Comparison of ENCODE assay signal across 10 cellular contexts in genomic region chr3:169968224-169968623, GRCh38. TPM values are rescaled to one million over a fixed set of nuclear protein-coding genes. Genes with fewer than 3 reads are reported as not detected.
A peak's percentile ranks its signal among the peaks of the same experiment; 100 is the strongest.
DNase-seq lines count a peak whose midpoint lies in the region; ATAC-seq and TF ChIP-seq lines count a peak whose summit lies in the region.
"Had no signal": no experiment of that assay in that cellular context is flagged by ENCODE, and none has a peak within 500 bp of the region (broad histone marks: within the 10 kb centered on the region; RNA-seq: fewer than 3 reads in every experiment).

No MANE protein-coding gene starts in this region.

- H3K27me3 ChIP-seq in HUES48 (ENCODE audit: control insufficient read depth, insufficient read depth, low read length) (no peaks in the 10 kb centered on the region), mammary epithelial cell (ENCODE audit: insufficient read depth, low read length) (no peaks in the 10 kb centered on the region), muscle layer of colon (ENCODE audit: control insufficient read depth in 1 of 2, insufficient read depth in 2 of 2, low read length in 2 of 2) (no peaks in the 10 kb centered on the region)

- no CpG with 5 or more reads among the region's 1 CpG for WGBS in mammary epithelial cell (ENCODE audit: low coverage, missing lambda C conversion rate)

- in situ Hi-C loops in mammary epithelial cell (cut with MboI; ENCODE audit: low sequenced_read_pairs in 2 of 2) = no loop called here

- H3K4me1 ChIP-seq in HUES48 (ENCODE audit: control insufficient read depth, insufficient read depth, low read length) (peaks cover 27% of the 10 kb centered on the region), mammary epithelial cell (ENCODE audit: insufficient read depth, low read length) (peaks cover 6% of the 10 kb centered on the region), muscle layer of colon (ENCODE audit: insufficient read depth, low read length) (peaks cover 35% of the 10 kb centered on the region)

- CTCF ChIA-PET in mammary epithelial cell (lab: Charles Lee; ENCODE audit: low non-redundant PET) = no interaction called here

- TSS peak; percentile 14 for BruUV-seq in mammary epithelial cell (replicated peaks; lab: Mats Ljungman, UMichigan)

- H3K79me2 ChIP-seq in mammary epithelial cell (ENCODE audit: insufficient read depth, low read length) = peaks cover 67% of the 10 kb centered on the region

- H3K9me3 ChIP-seq in HUES48 (ENCODE audit: control insufficient read depth, insufficient read depth, low read length) (no peaks in the 10 kb centered on the region), mammary epithelial cell (replicated peaks; ENCODE audit: insufficient read depth, low read length) (no peaks in the 10 kb centered on the region), muscle layer of colon (ENCODE audit: low read length) (no peaks in the 10 kb centered on the region)

- peak overlapping the region; percentile 89 for H3K4me3 ChIP-seq in AG10803 (ENCODE audit: low read length)
- peak overlapping the region; percentile 94 for H3K4me3 ChIP-seq in HUES48 (ENCODE audit: low read depth, low read length)
- peak overlapping the region; percentile 9 to 87 (median 71) for H3K4me3 ChIP-seq in mammary epithelial cell (replicated peaks in 1 of 3; ENCODE audit: insufficient read depth in 1 of 3, low read depth in 2 of 3, low read length in 3 of 3)
- H3K4me3 ChIP-seq in muscle layer of colon (ENCODE audit: low read depth in 1 of 2, low read length in 2 of 2) = peak overlapping the region in 1 of 2 donors; percentile 87

- no peaks in the 10 kb centered on the region for H4K20me1 ChIP-seq in mammary epithelial cell (ENCODE audit: insufficient read depth, low read length)

- intact Hi-C loops in mammary epithelial cell (cut with micrococcal nuclease) = loop anchor here (5.0 kb wide), 1 partner anchor 206 kb away; no protein-coding TSS in a partner anchor

- DNase-seq in AG10803 (ENCODE audit: low read depth) (no peak), mammary epithelial cell (no peak), HuH-7.5 (ENCODE audit: low spot score) (no peak), kidney glomerular epithelial cell (lab: John Stamatoyannopoulos, UW) (no peak)
- DNase-seq in stimulated activated naive CD4-positive, alpha-beta T cell (lab: John Stamatoyannopoulos, UW) = no peak

- TF ChIP-seq CTCF in AG10803 (conservative IDR thresholded peaks at IDR 0.05; ENCODE audit: low read length) = no peak
- TF ChIP-seq CTCF in mammary epithelial cell (conservative IDR thresholded peaks at IDR 0.05 in 1 of 2, IDR thresholded peaks at IDR 0.05 in 1 of 2; ENCODE audit: extremely low read depth in 1 of 2, insufficient read depth in 1 of 2, low read depth in 1 of 2, low read length in 2 of 2) = no peak

- H2AFZ ChIP-seq in mammary epithelial cell (ENCODE audit: low read depth, low read length) = no peak overlapping the region

- dilution Hi-C loops in mammary epithelial cell (cut with HindIII; ENCODE audit: low sequenced_read_pairs) = no loop called here

- H3K36me3 ChIP-seq in HUES48 (ENCODE audit: control insufficient read depth, insufficient read depth, low read length) (peaks cover 15% of the 10 kb centered on the region), mammary epithelial cell (ENCODE audit: insufficient read depth, low read length) (no peaks in the 10 kb centered on the region), muscle layer of colon (ENCODE audit: insufficient read depth, low read length) (no peaks in the 10 kb centered on the region)

- H3K27ac ChIP-seq in HUES48 (ENCODE audit: low read depth, low read length) (no peak overlapping the region), mammary epithelial cell (ENCODE audit: insufficient read depth, low read depth, low read length) (peak overlapping the region; percentile 93), muscle layer of colon (ENCODE audit: low read depth, low read length) (no peak overlapping the region)

- no peak for ATAC-seq in GM18867 (IDR thresholded peaks at IDR 0.05; ENCODE audit: unreplicated experiment)

- H3K9ac ChIP-seq in HUES48 (ENCODE audit: low read depth, low read length) (no peak overlapping the region), mammary epithelial cell (ENCODE audit: insufficient read depth, low read length) (no peak overlapping the region), muscle layer of colon (ENCODE audit: low read length) (peak overlapping the region; percentile 92)

- H3K4me2 ChIP-seq in mammary epithelial cell (ENCODE audit: insufficient read depth, low read depth, low read length) = peak overlapping the region; percentile 77

RNA-seq across cellular contexts. Expression of gene SEC62, which starts 1.6 kb away (rescaled TPM):
- total RNA-seq in mammary epithelial cell = 10 to 100 TPM; 25.2 to 68.7 TPM
- 41.5 TPM for polyA plus RNA-seq in mammary epithelial cell
- polyA minus RNA-seq in mammary epithelial cell = 109 TPM

RNA-seq across cellular contexts. Expression of gene SAMD7, which starts 56.9 kb away (rescaled TPM):
- not detected for total RNA-seq in mammary epithelial cell
- not detected for polyA plus RNA-seq in mammary epithelial cell
- polyA minus RNA-seq in mammary epithelial cell = not detected
- total RNA-seq: LHCN-M2, urinary bladder had no signal
- polyA plus RNA-seq: urinary bladder had no signal
